8 cellular contexts compared by ENCODE assay signal in genomic region chr7:25862254-25862992, GRCh38.
DNase-seq lines count a peak whose midpoint lies in the region; ATAC-seq and TF ChIP-seq lines count a peak whose summit lies in the region.

No MANE protein-coding gene starts in this region.

- WGBS in prostate gland: 5% methylated on average over 45 of the region's 45 CpGs

- ATAC-seq in HCT116: peak; percentile 94

- H3K27me3 ChIP-seq in HCT116 (ENCODE audit: insufficient read depth, low read length) (peaks cover 38% of the 10 kb centered on the region), Loucy (ENCODE audit: insufficient read depth, low read length, poor library complexity, severe bottlenecking) (peaks cover 44% of the 10 kb centered on the region), prostate gland (replicated peaks; ENCODE audit: insufficient read depth) (peaks cover 54% of the 10 kb centered on the region)

- H3K9ac ChIP-seq in HCT116 (ENCODE audit: low read length): no peak overlapping the region
- H3K9ac ChIP-seq in Loucy (ENCODE audit: low read depth, low read length, poor library complexity, severe bottlenecking): no peak overlapping the region

- H3K27me3 Mint-ChIP-seq in activated T-helper 1 cell treated with anti-CD3 and anti-CD28 coated beads, Interleukin-12 subunit alpha, Interleukin-12 subunit beta, Interleukin-2, Interleukin-4 antibody, amounts not matched to agents 30 ng/mL and 10 ng/mL and 1 ng/mL, durations not matched to agents 14 hours and 24 hours and 36 hours (ENCODE audit: insufficient read depth): peaks cover 57% of the 10 kb centered on the region

- BruUV-seq in HCT116 (replicated peaks; lab: Mats Ljungman, UMichigan): no TSS peak

- peaks cover 6% of the 10 kb centered on the region for H3K36me3 Mint-ChIP-seq in activated T-helper 1 cell treated with anti-CD3 and anti-CD28 coated beads, Interleukin-12 subunit alpha, Interleukin-12 subunit beta, Interleukin-2, Interleukin-4 antibody, amounts not matched to agents 30 ng/mL and 10 ng/mL and 1 ng/mL, durations not matched to agents 14 hours and 24 hours and 36 hours (ENCODE audit: low read depth)

- H3K9me3 ChIP-seq in HCT116 (ENCODE audit: control insufficient read depth in 1 of 2, insufficient read depth in 1 of 2, low read depth in 1 of 2, low read length in 2 of 2): no peaks in the 10 kb centered on the region
- no peaks in the 10 kb centered on the region for H3K9me3 ChIP-seq in Loucy (ENCODE audit: insufficient read depth, low read depth, low read length)
- no peaks in the 10 kb centered on the region for H3K9me3 ChIP-seq in prostate gland

- TF ChIP-seq RAD21 in HCT116 (IDR thresholded peaks at IDR 0.05; ENCODE audit: low read depth): no peak

- CTCF ChIA-PET in HCT116 (lab: Charles Lee): interaction anchor here (0.7 to 1.8 kb wide), 9 partner anchors 11 to 1299 kb away, joined by 3 to 9 read pairs (median 3); no protein-coding TSS in a partner anchor

- H3K9me3 Mint-ChIP-seq in activated T-helper 1 cell treated with anti-CD3 and anti-CD28 coated beads, Interleukin-12 subunit alpha, Interleukin-12 subunit beta, Interleukin-2, Interleukin-4 antibody, amounts not matched to agents 30 ng/mL and 10 ng/mL and 1 ng/mL, durations not matched to agents 14 hours and 24 hours and 36 hours: peaks cover 10% of the 10 kb centered on the region

- TF ChIP-seq CTCF in HCT116 (IDR thresholded peaks at IDR 0.05 in 2 of 3, conservative IDR thresholded peaks at IDR 0.05 in 1 of 3; ENCODE audit: borderline replicate concordance in 1 of 3, insufficient read depth in 1 of 3, low read depth in 2 of 3, low read length in 2 of 3) (no peak), Loucy (conservative IDR thresholded peaks at IDR 0.05; ENCODE audit: low read length) (no peak), foreskin fibroblast (IDR thresholded peaks at IDR 0.05; ENCODE audit: low read depth, low read length) (no peak), prostate gland (IDR thresholded peaks at IDR 0.05) (no peak)

- TF ChIP-seq POLR2A in HCT116 (IDR thresholded peaks at IDR 0.05; ENCODE audit: borderline replicate concordance, extremely low read depth, insufficient read depth, insufficient read length) (no peak), prostate gland (IDR thresholded peaks at IDR 0.05) (no peak)

- H3K27ac Mint-ChIP-seq in activated T-helper 1 cell treated with anti-CD3 and anti-CD28 coated beads, Interleukin-12 subunit alpha, Interleukin-12 subunit beta, Interleukin-2, Interleukin-4 antibody, amounts not matched to agents 30 ng/mL and 10 ng/mL and 1 ng/mL, durations not matched to agents 14 hours and 24 hours and 36 hours: peak overlapping the region; percentile 86

- H4K20me1 ChIP-seq in HCT116 (ENCODE audit: insufficient read depth) (no peaks in the 10 kb centered on the region; the same call in 1 of the 2 replicates), Loucy (ENCODE audit: insufficient read depth, low read length, poor library complexity, severe bottlenecking) (no peaks in the 10 kb centered on the region)

- DNase-seq in GM04503 (ENCODE audit: low read depth) (peak; percentile 100), HCT116 (ENCODE audit: low read depth, low spot score) (peak; percentile 100), RPMI8226 (peak; percentile 99), foreskin fibroblast (peak; percentile 100), prostate gland (ENCODE audit: low spot score) (peak; percentile 43), putamen (ENCODE audit: low spot score) (no peak)
- peak; percentile 97 for DNase-seq in activated T-helper 1 cell treated with anti-CD3 and anti-CD28 coated beads, Interleukin-12 subunit alpha, Interleukin-12 subunit beta, Interleukin-2, Interleukin-4 antibody, amounts not matched to agents 30 ng/mL and 10 ng/mL and 1 ng/mL, durations not matched to agents 14 hours and 24 hours and 36 hours (ENCODE audit: low spot score)

- peak overlapping the region in 1 of 2 experiments; percentile 46; a peak in 1 of 4 replicates for H3K4me3 ChIP-seq in HCT116 (replicated peaks in 1 of 2; ENCODE audit: low read depth in 1 of 2, low read length in 2 of 2)
- H3K4me3 ChIP-seq in Loucy (ENCODE audit: low read length, poor library complexity, severe bottlenecking): peak overlapping the region; percentile 79
- peak overlapping the region; percentile 31 to 45 for H3K4me3 ChIP-seq in foreskin fibroblast (ENCODE audit: low read depth in 1 of 2, low read length in 2 of 2)
- no peak overlapping the region for H3K4me3 ChIP-seq in prostate gland

- peak overlapping the region; percentile 55 for H2AFZ ChIP-seq in HCT116 (ENCODE audit: low read depth, low read length, poor library complexity, severe bottlenecking)
- H2AFZ ChIP-seq in Loucy (ENCODE audit: low read length): no peak overlapping the region

- peaks cover 46% of the 10 kb centered on the region for H3K4me1 Mint-ChIP-seq in activated T-helper 1 cell treated with anti-CD3 and anti-CD28 coated beads, Interleukin-12 subunit alpha, Interleukin-12 subunit beta, Interleukin-2, Interleukin-4 antibody, amounts not matched to agents 30 ng/mL and 10 ng/mL and 1 ng/mL, durations not matched to agents 14 hours and 24 hours and 36 hours (ENCODE audit: low read depth)

- H3K27ac ChIP-seq in HCT116 (ENCODE audit: low read depth, low read length) (no peak overlapping the region), prostate gland (no peak overlapping the region)

- POLR2A ChIA-PET in HCT116 (lab: Charles Lee): no interaction called here

- H3F3A ChIP-seq in Loucy (ENCODE audit: low read depth): no peaks in the 10 kb centered on the region

- H3K4me2 ChIP-seq in HCT116 (ENCODE audit: low read length): peak overlapping the region; percentile 71
- H3K4me2 ChIP-seq in Loucy (ENCODE audit: low read depth, low read length, poor library complexity, severe bottlenecking): peak overlapping the region; percentile 95

- H3K79me2 ChIP-seq in HCT116 (ENCODE audit: insufficient read depth, low read length) (no peaks in the 10 kb centered on the region), Loucy (ENCODE audit: insufficient read depth, low read length) (no peaks in the 10 kb centered on the region)

- H3K9me2 ChIP-seq in HCT116 (ENCODE audit: insufficient read depth) (no peaks in the 10 kb centered on the region), Loucy (replicated peaks; ENCODE audit: low read depth, low read length) (no peaks in the 10 kb centered on the region)

- H3K4me3 Mint-ChIP-seq in activated T-helper 1 cell treated with anti-CD3 and anti-CD28 coated beads, Interleukin-12 subunit alpha, Interleukin-12 subunit beta, Interleukin-2, Interleukin-4 antibody, amounts not matched to agents 30 ng/mL and 10 ng/mL and 1 ng/mL, durations not matched to agents 14 hours and 24 hours and 36 hours: peak overlapping the region; percentile 83

- H3K4me1 ChIP-seq in HCT116 (ENCODE audit: control insufficient read depth in 1 of 2, insufficient read depth in 2 of 2, low read length in 2 of 2) (peaks cover 0 to 12% of the 10 kb centered on the region in 2 experiments; a peak in 2 of 4 replicates), Loucy (ENCODE audit: insufficient read depth, low read length, poor library complexity, severe bottlenecking) (peaks cover 15% of the 10 kb centered on the region), prostate gland (replicated peaks) (no peaks in the 10 kb centered on the region)

- intact Hi-C loops in HCT116 (cut with micrococcal nuclease): loop anchor here (5.0 to 10.0 kb wide), 2 partner anchors 880 to 1302 kb away; partner anchors contain the start of genes HOXA9 and OSBPL3
- intact Hi-C loops in activated T-helper 1 cell treated with anti-CD3 and anti-CD28 coated beads, Interleukin-12 subunit alpha, Interleukin-12 subunit beta, Interleukin-2, Interleukin-4 antibody, amounts not matched to agents 30 ng/mL and 10 ng/mL and 1 ng/mL, durations not matched to agents 14 hours and 24 hours and 36 hours (cut with micrococcal nuclease): loop anchor here (1.0 to 10.0 kb wide), 19 partner anchors 8 to 1875 kb away; partner anchors contain the start of genes CBX3, CYCS, GSDME and HIBADH
- intact Hi-C loops in prostate gland (cut with DNase I): loop anchor here (10.0 kb wide), 2 partner anchors 512 to 1292 kb away; partner anchors contain the start of genes HOXA3 and HOXA7

- RAD21 ChIA-PET in HCT116 (lab: Charles Lee; ENCODE audit: low non-redundant PET in 1 of 2, low total read pairs in 2 of 2, uncharacterized antibody in 2 of 2, unreplicated experiment in 2 of 2): interaction anchor here in 1 of 2 experiments (0.6 kb wide), 1 partner anchor 805 kb away, joined by 3 read pairs; no protein-coding TSS in a partner anchor

- H3K36me3 ChIP-seq in HCT116 (ENCODE audit: control insufficient read depth in 1 of 2, insufficient read depth in 2 of 2, low read length in 2 of 2): no peaks in the 10 kb centered on the region
- H3K36me3 ChIP-seq in Loucy (ENCODE audit: insufficient read depth, low read length): no peaks in the 10 kb centered on the region
- H3K36me3 ChIP-seq in prostate gland: no peaks in the 10 kb centered on the region

TF ChIP-seq in HCT116, 20 proteins besides CTCF, POLR2A, EP300 and RAD21 (continues in another document):
- TF ChIP-seq, protein P1, sequence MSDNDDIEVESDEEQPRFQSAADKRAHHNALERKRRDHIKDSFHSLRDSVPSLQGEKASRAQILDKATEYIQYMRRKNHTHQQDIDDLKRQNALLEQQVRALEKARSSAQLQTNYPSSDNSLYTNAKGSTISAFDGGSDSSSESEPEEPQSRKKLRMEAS (IDR thresholded peaks at IDR 0.05): peak; percentile 25; the same call in 1 of the 2 replicates
- TF ChIP-seq SIN3A (IDR thresholded peaks at IDR 0.05; ENCODE audit: low read depth) (no peak; the same call in 1 of the 2 replicates), ATF3 (IDR thresholded peaks at IDR 0.05) (no peak), POLR2AphosphoS5 (IDR thresholded peaks at IDR 0.05; ENCODE audit: low read depth, low read length) (no peak), ZFX (IDR thresholded peaks at IDR 0.05) (no peak), SP1 (IDR thresholded peaks at IDR 0.05; ENCODE audit: low read depth) (peak; percentile 93), FOSL1 (IDR thresholded peaks at IDR 0.05; ENCODE audit: low read depth) (no peak)

Comparison
In these comparisons a context has a peak if more than half of its experiments do, and no peak if none do; other contexts are left out.
1. H3K4me3 ChIP-seq: peak in Loucy (single experiment) and foreskin fibroblast (2 of 2); none in prostate gland (0 of 2).